Comparison of ENCODE assay signal across 1 cellular context in genomic region chr7:155585956-155586355, GRCh38.
TF ChIP-seq lines count a peak whose summit lies in the region.

No MANE protein-coding gene starts in this region.

TF ChIP-seq in HEK293, 187 proteins besides CTCF, POLR2A, EP300 and RAD21:
- TF ChIP-seq ZSCAN4 (tag by site-specific recombination; IDR thresholded peaks at IDR 0.05) (peak; percentile 99), ZNF677 (tag by site-specific recombination; IDR thresholded peaks at IDR 0.05) (no peak), ZSCAN16 (tag by site-specific recombination; IDR thresholded peaks at IDR 0.05) (no peak), EGR2 (tag by site-specific recombination; IDR thresholded peaks at IDR 0.05; ENCODE audit: low read depth) (0 out of 2 replicates have a peak, but pooled peaks have one; percentile 8), ZFHX2 (tag by site-specific recombination; conservative IDR thresholded peaks at IDR 0.05) (peak; percentile 59)
